ENCODE assay signal across 10 cellular contexts in genomic region chr10:125001313-125002043, GRCh38. TPM values are rescaled to one million over a fixed set of nuclear protein-coding genes. Genes with fewer than 3 reads are reported as not detected.
DNase-seq lines count a peak whose midpoint lies in the region; ATAC-seq lines count a peak whose summit lies in the region.
"Had no signal": no experiment of that assay in that cellular context is flagged by ENCODE, and none has a peak within 500 bp of the region (broad histone marks: within the 10 kb centered on the region; RNA-seq: fewer than 3 reads in every experiment).

No MANE protein-coding gene starts in this region.

- in situ Hi-C loops in SK-MEL-5 (cut with HindIII; ENCODE audit: low pct_unique_long_range_greater_than_20kb, low sequenced_read_pairs), result no loop called here

- no peak for ATAC-seq in HG03045 (IDR thresholded peaks at IDR 0.05; ENCODE audit: unreplicated experiment)
- ATAC-seq: Panc1 had no signal

- peak; percentile 89 for DNase-seq in SK-MEL-5 (ENCODE audit: low read depth, low spot score)
- no peak for DNase-seq in epithelial cell of prostate (ENCODE audit: low read depth, low spot score)
- peak; percentile 86 for DNase-seq in mesenteric fat pad (ENCODE audit: low spot score)
- DNase-seq in dermis blood vessel endothelial cell, result no peak
- DNase-seq in hepatic stellate cell (ENCODE audit: low spot score), result no peak
- no peak for DNase-seq in NCI-H1048 (lab: John Stamatoyannopoulos, UW)
- DNase-seq: activated naive CD4-positive, alpha-beta T cell had no signal

- H3K27ac ChIP-seq in epithelial cell of prostate (peak overlapping the region; percentile 61), temporal lobe (ENCODE audit: low read depth, low read length) (peak overlapping the region; percentile 95)

RNA-seq across cellular contexts. Expression of gene ZRANB1, which starts 59.6 kb away (rescaled TPM):
- 12.0 and 13.2 TPM in 2 replicates for total RNA-seq in SK-MEL-5 (2014; rRNA removed; shearing (Covaris generic))
- polyA plus RNA-seq in SK-MEL-5 (2015; cell fraction: cytosol; rRNA removed), result 5.9 and 8.8 TPM in 2 replicates
- polyA plus RNA-seq in SK-MEL-5 (2015; cell fraction: nucleus; rRNA removed), result 6.8 and 9.2 TPM in 2 replicates
- total RNA-seq in mesenteric fat pad, result 28.0 TPM
- total RNA-seq in temporal lobe, result 53.6 TPM
- total RNA-seq in dermis blood vessel endothelial cell, result 22.2 and 25.4 TPM in 2 replicates

Comparison
In these comparisons a context has a peak if more than half of its experiments do, and no peak if none do; other contexts are left out.
1. DNase-seq: peak in SK-MEL-5 (single experiment) and mesenteric fat pad (single experiment); none in epithelial cell of prostate (single experiment), dermis blood vessel endothelial cell (single experiment), hepatic stellate cell (single experiment) and NCI-H1048 (single experiment).